15 cellular contexts compared by ENCODE assay signal in genomic region chr13:114056205-114057013, GRCh38.
DNase-seq lines count a peak whose midpoint lies in the region; ATAC-seq, FAIRE-seq and TF ChIP-seq lines count a peak whose summit lies in the region.
"Had no signal": no experiment of that assay in that cellular context is flagged by ENCODE, and none has a peak within 500 bp of the region (broad histone marks: within the 10 kb centered on the region; RNA-seq: fewer than 3 reads in every experiment).

No MANE protein-coding gene starts in this region.

- peak overlapping the region; percentile 13 for H3K27ac Mint-ChIP-seq in activated CD4-positive, alpha-beta memory T cell treated with anti-CD3 and anti-CD28 coated beads for 36 hours

- H3K4me3 ChIP-seq in left ventricle myocardium inferior (no peak overlapping the region), lower lobe of right lung (no peak overlapping the region)
- H3K4me3 ChIP-seq: ovary, Peyer's patch had no signal

- H3K9me3 ChIP-seq in left ventricle myocardium inferior (replicated peaks) (no peaks in the 10 kb centered on the region), lower lobe of right lung (no peaks in the 10 kb centered on the region)
- H3K9me3 ChIP-seq: ovary, Peyer's patch had no signal

- H3K4me1 Mint-ChIP-seq in activated CD4-positive, alpha-beta memory T cell treated with anti-CD3 and anti-CD28 coated beads for 36 hours (ENCODE audit: low read depth), result peaks cover 47% of the 10 kb centered on the region

- DNase-seq in left ventricle myocardium inferior (no peak), Right ventricle myocardium inferior (ENCODE audit: missing footprints) (no peak), lower lobe of right lung (no peak), HTR-8/SVneo (ENCODE audit: insufficient read length, low spot score) (no peak), H4 (ENCODE audit: low spot score) (no peak)
- DNase-seq in activated CD4-positive, alpha-beta memory T cell treated with anti-CD3 and anti-CD28 coated beads for 36 hours, result no peak
- DNase-seq in stimulated activated CD4-positive, alpha-beta T cell treated with anti-CD3 and anti-CD28 coated beads, Interleukin-4, amount 100 ng/mL, for 4 hours, result no peak
- no peak for DNase-seq in stimulated activated CD4-positive, alpha-beta T cell treated with anti-CD3 and anti-CD28 coated beads, Interleukin-2, amount 100 ng/mL, for 48 hours
- DNase-seq: activated CD4-positive, alpha-beta T cell treated with anti-CD3 and anti-CD28 coated beads for 1 hour; foreskin keratinocyte; mesendoderm; NCI-H1105 treated with DMSO at 0.1 percent for 48 hours; NCI-H345; ovary; Peyer's patch had no signal

- H3K9me3 Mint-ChIP-seq in activated CD4-positive, alpha-beta memory T cell treated with anti-CD3 and anti-CD28 coated beads for 36 hours, result no peaks in the 10 kb centered on the region

- peaks cover 21% of the 10 kb centered on the region for H3K36me3 Mint-ChIP-seq in activated CD4-positive, alpha-beta memory T cell treated with anti-CD3 and anti-CD28 coated beads for 36 hours

- no peak for ATAC-seq in Right ventricle myocardium inferior
- ATAC-seq in lower lobe of right lung, result no peak
- ATAC-seq: foreskin keratinocyte had no signal

- CTCF ChIA-PET in activated CD4-positive, alpha-beta memory T cell treated with anti-CD3 and anti-CD28 coated beads for 36 hours (lab: Charles Lee), result interaction anchor here (1.0 kb wide), 1 partner anchor 55 kb away, joined by 3 read pairs; no protein-coding TSS in a partner anchor

- H3K4me1 ChIP-seq in left ventricle myocardium inferior (peaks cover 38% of the 10 kb centered on the region), lower lobe of right lung (peaks cover 28% of the 10 kb centered on the region)
- H3K4me1 ChIP-seq: foreskin keratinocyte had no signal

- no peak overlapping the region for H3K4me3 Mint-ChIP-seq in activated CD4-positive, alpha-beta memory T cell treated with anti-CD3 and anti-CD28 coated beads for 36 hours

- no peaks in the 10 kb centered on the region for H3K27me3 ChIP-seq in left ventricle myocardium inferior (ENCODE audit: low read depth)
- H3K27me3 ChIP-seq in lower lobe of right lung (ENCODE audit: low read depth), result no peaks in the 10 kb centered on the region
- H3K27me3 ChIP-seq: foreskin keratinocyte, ovary, Peyer's patch had no signal

- POLR2A ChIA-PET in activated CD4-positive, alpha-beta memory T cell treated with anti-CD3 and anti-CD28 coated beads for 36 hours (lab: Charles Lee), result interaction anchor here (1.0 kb wide), 1 partner anchor 11 kb away, joined by 3 read pairs; no protein-coding TSS in a partner anchor

- no peak for TF ChIP-seq CTCF in left ventricle myocardium inferior (IDR thresholded peaks at IDR 0.05; ENCODE audit: borderline replicate concordance)
- no peak for TF ChIP-seq CTCF in lower lobe of right lung (IDR thresholded peaks at IDR 0.05)

- no peak for FAIRE-seq in HTR-8/SVneo (lab: Jason Lieb, UNC)

- H3K27me3 Mint-ChIP-seq in activated CD4-positive, alpha-beta memory T cell treated with anti-CD3 and anti-CD28 coated beads for 36 hours, result no peaks in the 10 kb centered on the region

- H3K36me3 ChIP-seq in left ventricle myocardium inferior (peaks cover 4% of the 10 kb centered on the region), lower lobe of right lung (peaks cover 3% of the 10 kb centered on the region)
- H3K36me3 ChIP-seq: ovary had no signal

- intact Hi-C loops in left ventricle myocardium inferior (cut with micrococcal nuclease), result no loop called here
- intact Hi-C loops in Right ventricle myocardium inferior (cut with DNase I), result no loop called here
- intact Hi-C loops in activated CD4-positive, alpha-beta memory T cell treated with anti-CD3 and anti-CD28 coated beads for 36 hours (cut with micrococcal nuclease), result no loop called here
- intact Hi-C loops in lower lobe of right lung (cut with DNase I), result no loop called here

- peak overlapping the region; percentile 17 for H3K27ac ChIP-seq in left ventricle myocardium inferior (replicated peaks)
- peak overlapping the region; percentile 31 for H3K27ac ChIP-seq in lower lobe of right lung
- H3K27ac ChIP-seq: foreskin keratinocyte, ovary, Peyer's patch had no signal
